In the genomic region with DNA sequence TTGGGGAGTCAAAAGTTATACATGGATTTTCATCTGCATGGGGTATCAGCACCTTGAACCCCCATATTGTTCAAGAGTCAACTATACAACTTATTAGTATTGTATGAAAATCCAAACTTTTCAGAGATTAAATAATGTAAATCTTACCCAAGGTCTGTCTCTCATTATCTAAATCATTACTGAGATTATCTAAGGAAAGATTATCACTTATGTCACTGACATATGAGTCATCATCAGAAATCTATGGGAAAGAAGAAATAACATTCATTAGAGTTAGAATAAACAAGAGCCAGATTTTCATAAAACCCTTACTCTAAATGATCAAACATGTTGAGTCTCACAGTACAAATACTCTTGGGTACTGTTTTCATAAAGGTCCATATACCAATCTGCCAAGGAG, we compare ENCODE assay signal across 23 cellular contexts.
"Had no signal": no experiment of that assay in that cellular context is flagged by ENCODE, and none has a peak within 500 bp of the region (broad histone marks: within the 10 kb centered on the region; RNA-seq: fewer than 3 reads in every experiment).

No MANE protein-coding gene starts in this region.

- FAIRE-seq: islet of Langerhans had no signal

- H3K9me3 ChIP-seq: gastrocnemius medialis, left lung, lower lobe of right lung, right atrium auricular region, tibial nerve had no signal

- H3K36me3 ChIP-seq: gastrocnemius medialis, left lung, lower lobe of right lung, right atrium auricular region, tibial nerve had no signal

- H3K27me3 Mint-ChIP-seq: activated CD4-positive, alpha-beta T cell treated with anti-CD3 and anti-CD28 coated beads for 36 hours; activated CD8-positive, alpha-beta memory T cell treated with anti-CD3 and anti-CD28 coated beads, Interleukin-2, amount 10 ng/mL, durations not matched to agents 7 days and 5 days; effector memory CD8-positive, alpha-beta T cell; natural killer cell treated with Interleukin-12 subunit alpha and Interleukin-12 subunit beta and Interleukin-15 and Interleukin-18, amount 100 ng/mL, for 72 hours; stimulated activated naive B cell treated with anti-CD40 and anti-IgM and Interleukin-4, amounts not matched to agents 10 μg/mL and 1 μg/mL and 100 μg/mL, for 72 hours had no signal

- H3K9me3 Mint-ChIP-seq: activated naive CD4-positive, alpha-beta T cell treated with anti-CD3 and anti-CD28 coated beads for 36 hours; effector memory CD8-positive, alpha-beta T cell; natural killer cell treated with Interleukin-12 subunit alpha and Interleukin-12 subunit beta and Interleukin-15 and Interleukin-18, amount 100 ng/mL, for 72 hours; stimulated activated naive B cell treated with anti-CD40 and anti-IgM and Interleukin-4, amounts not matched to agents 10 μg/mL and 1 μg/mL and 100 μg/mL, for 72 hours had no signal

- H3K4me1 ChIP-seq: gastrocnemius medialis, left lung, lower lobe of right lung, right atrium auricular region had no signal

- H3K4me3 ChIP-seq: gastrocnemius medialis, left lung, lower lobe of right lung, right atrium auricular region, smooth muscle cell, tibial nerve had no signal

- ATAC-seq: activated CD4-positive, alpha-beta T cell treated with anti-CD3 and anti-CD28 coated beads for 36 hours; activated CD8-positive, alpha-beta memory T cell treated with anti-CD3 and anti-CD28 coated beads, Interleukin-2, amount 10 ng/mL, durations not matched to agents 7 days and 5 days; activated CD8-positive, alpha-beta T cell treated with anti-CD3 and anti-CD28 coated beads, Interleukin-2, amount 10 ng/mL, durations not matched to agents 7 days and 5 days; effector memory CD8-positive, alpha-beta T cell; gastrocnemius medialis; left lung; lower lobe of right lung; natural killer cell treated with Interleukin-12 subunit alpha and Interleukin-12 subunit beta and Interleukin-15 and Interleukin-18, amount 100 ng/mL, for 72 hours; stimulated activated naive B cell treated with anti-CD40 and anti-IgM and Interleukin-4, amounts not matched to agents 10 μg/mL and 1 μg/mL and 100 μg/mL, for 72 hours had no signal

- DNase-seq: activated CD4-positive, alpha-beta T cell treated with anti-CD3 and anti-CD28 coated beads for 36 hours; activated CD4-positive, CD25-positive, alpha-beta regulatory T cell; activated CD8-positive, alpha-beta memory T cell treated with anti-CD3 and anti-CD28 coated beads, Interleukin-2, amount 10 ng/mL, durations not matched to agents 7 days and 5 days; activated CD8-positive, alpha-beta T cell treated with anti-CD3 and anti-CD28 coated beads, Interleukin-2, amount 10 ng/mL, durations not matched to agents 7 days and 5 days; activated effector memory CD4-positive, alpha-beta T cell treated with anti-CD3 and anti-CD28 coated beads, Interleukin-2, amount 50 U/mL, for 16 hours; activated naive CD4-positive, alpha-beta T cell treated with anti-CD3 and anti-CD28 coated beads for 36 hours; amygdala; caudate nucleus; cortex of kidney; effector memory CD8-positive, alpha-beta T cell; gastrocnemius medialis; glutamatergic neuron; left lung; lower lobe of right lung; mesenchymal stem cell; stimulated activated CD4-positive, alpha-beta T cell treated with anti-CD3 and anti-CD28 coated beads, Interleukin-1b, Interleukin-23, amount 100 ng/mL, for 48 hours; stimulated activated naive B cell treated with anti-CD40 and anti-IgM and Interleukin-4, amounts not matched to agents 10 μg/mL and 1 μg/mL and 100 μg/mL, for 72 hours; T-helper 1 cell had no signal

- H3K4me3 Mint-ChIP-seq: activated CD4-positive, alpha-beta T cell treated with anti-CD3 and anti-CD28 coated beads for 36 hours; activated CD8-positive, alpha-beta memory T cell treated with anti-CD3 and anti-CD28 coated beads, Interleukin-2, amount 10 ng/mL, durations not matched to agents 7 days and 5 days; activated CD8-positive, alpha-beta T cell treated with anti-CD3 and anti-CD28 coated beads, Interleukin-2, amount 10 ng/mL, durations not matched to agents 7 days and 5 days; activated naive CD4-positive, alpha-beta T cell treated with anti-CD3 and anti-CD28 coated beads for 36 hours; effector memory CD8-positive, alpha-beta T cell; natural killer cell treated with Interleukin-12 subunit alpha and Interleukin-12 subunit beta and Interleukin-15 and Interleukin-18, amount 100 ng/mL, for 72 hours; stimulated activated naive B cell treated with anti-CD40 and anti-IgM and Interleukin-4, amounts not matched to agents 10 μg/mL and 1 μg/mL and 100 μg/mL, for 72 hours had no signal

- H3K27me3 ChIP-seq: gastrocnemius medialis, left lung, right atrium auricular region, tibial nerve had no signal

- H3K27ac Mint-ChIP-seq: activated CD4-positive, alpha-beta T cell treated with anti-CD3 and anti-CD28 coated beads for 36 hours; activated CD8-positive, alpha-beta memory T cell treated with anti-CD3 and anti-CD28 coated beads, Interleukin-2, amount 10 ng/mL, durations not matched to agents 7 days and 5 days; activated naive CD4-positive, alpha-beta T cell treated with anti-CD3 and anti-CD28 coated beads for 36 hours; effector memory CD8-positive, alpha-beta T cell; natural killer cell treated with Interleukin-12 subunit alpha and Interleukin-12 subunit beta and Interleukin-15 and Interleukin-18, amount 100 ng/mL, for 72 hours; stimulated activated naive B cell treated with anti-CD40 and anti-IgM and Interleukin-4, amounts not matched to agents 10 μg/mL and 1 μg/mL and 100 μg/mL, for 72 hours had no signal

- H3K4me2 ChIP-seq: smooth muscle cell had no signal

- H3K27ac ChIP-seq: gastrocnemius medialis, left lung, lower lobe of right lung, right atrium auricular region, tibial nerve had no signal
